Comparison of ENCODE assay signal across 9 cellular contexts in the genomic region with DNA sequence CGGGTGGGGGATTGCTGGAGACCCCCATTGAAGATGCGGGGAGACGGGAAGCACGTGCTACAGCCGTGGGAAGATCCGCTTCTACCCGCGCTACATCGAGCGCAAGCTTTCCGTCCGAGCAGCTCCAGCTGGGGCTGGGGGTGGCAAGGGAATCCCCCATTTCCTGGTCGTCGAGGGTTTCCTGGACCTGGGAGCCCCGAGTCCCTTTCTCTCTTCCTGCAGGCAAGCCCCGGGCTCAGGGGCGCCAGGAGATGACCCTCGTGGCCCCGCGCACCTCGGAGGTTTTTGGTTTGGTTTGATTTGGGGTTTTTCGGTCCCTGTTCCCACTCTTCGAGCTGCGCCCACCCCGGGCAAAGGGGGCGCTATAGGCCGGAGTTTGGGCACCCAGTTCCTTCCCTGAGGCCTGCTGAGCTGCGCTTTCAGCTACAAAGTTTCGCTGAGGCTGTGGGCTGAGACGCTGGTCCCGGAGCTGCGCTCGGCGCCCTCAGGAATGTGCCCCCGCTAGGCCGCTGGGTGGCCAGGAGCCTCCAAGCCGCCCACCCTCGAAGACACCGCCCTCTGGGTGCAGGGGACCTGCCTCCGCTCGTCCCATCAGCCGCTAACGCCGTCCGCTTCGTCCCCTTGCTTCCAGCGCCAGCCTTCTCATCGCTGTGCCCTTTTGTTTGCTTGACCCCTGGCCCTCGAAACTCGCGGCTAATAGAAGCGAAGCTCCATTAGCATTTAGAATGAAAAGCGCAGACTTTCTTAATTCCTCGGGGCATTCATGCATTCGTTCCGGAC. TPM values are rescaled to one million over a fixed set of nuclear protein-coding genes. Genes with fewer than 3 reads are reported as not detected.
DNase-seq lines count a peak whose midpoint lies in the region; ATAC-seq, FAIRE-seq and TF ChIP-seq lines count a peak whose summit lies in the region.
"Had no signal": no experiment of that assay in that cellular context is flagged by ENCODE, and none has a peak within 500 bp of the region (broad histone marks: within the 10 kb centered on the region; RNA-seq: fewer than 3 reads in every experiment).

No MANE protein-coding gene starts in this region.

- POLR2A ChIA-PET in activated CD8-positive, alpha-beta T cell treated with anti-CD3 and anti-CD28 coated beads for 36 hours (lab: Charles Lee) = interaction anchor here (0.8 to 1.9 kb wide), 4 partner anchors 14 to 168 kb away, joined by 3 to 6 read pairs (median 5); partner anchors contain the start of gene STX17

- FAIRE-seq in D721Med (lab: Jason Lieb, UNC) = no peak
- FAIRE-seq: TTC549 had no signal

- peak overlapping the region; percentile 79 for H3K4me3 ChIP-seq in endodermal cell (ENCODE audit: low read length)
- peak overlapping the region; percentile 85 to 93 for H3K4me3 ChIP-seq in muscle layer of duodenum (ENCODE audit: low read depth in 1 of 2, low read length in 2 of 2)
- peak overlapping the region; percentile 87 for H3K4me3 ChIP-seq in suprapubic skin

- intact Hi-C loops in activated CD8-positive, alpha-beta T cell treated with anti-CD3 and anti-CD28 coated beads for 36 hours (cut with micrococcal nuclease) = loop anchor here (5.0 kb wide), 5 partner anchors 83 to 642 kb away; partner anchors contain the start of gene STX17

- no peak overlapping the region for H3K9ac ChIP-seq in endodermal cell (ENCODE audit: extremely low read depth, low read length, poor library complexity, severe bottlenecking)

- no peak for TF ChIP-seq EP300 in suprapubic skin (IDR thresholded peaks at IDR 0.05)

- H3K4me3 Mint-ChIP-seq in IgD-negative memory B cell = peak overlapping the region; percentile 94 to 100 (median 98)
- peak overlapping the region; percentile 100 for H3K4me3 Mint-ChIP-seq in activated CD8-positive, alpha-beta T cell treated with anti-CD3 and anti-CD28 coated beads for 36 hours
- H3K4me3 Mint-ChIP-seq in endodermal cell = peak overlapping the region; percentile 82

- TF ChIP-seq CTCF in D721Med (IDR thresholded peaks at IDR 0.05; ENCODE audit: insufficient read depth, missing control alignments) = peak; percentile 36
- TF ChIP-seq CTCF in activated CD8-positive, alpha-beta T cell treated with anti-CD3 and anti-CD28 coated beads for 36 hours (IDR thresholded peaks at IDR 0.05) = peak; percentile 81
- peak; percentile 90 for TF ChIP-seq CTCF in endodermal cell (conservative IDR thresholded peaks at IDR 0.05)
- TF ChIP-seq CTCF in suprapubic skin (IDR thresholded peaks at IDR 0.05) = peak in 1 of 2 donors; percentile 41

- H3K27ac Mint-ChIP-seq in IgD-negative memory B cell = peak overlapping the region; percentile 92 to 99 (median 99)
- peak overlapping the region; percentile 98 for H3K27ac Mint-ChIP-seq in activated CD8-positive, alpha-beta T cell treated with anti-CD3 and anti-CD28 coated beads for 36 hours
- no peak overlapping the region for H3K27ac Mint-ChIP-seq in endodermal cell

- H3K27ac ChIP-seq in endodermal cell (ENCODE audit: low read depth, low read length) (no peak overlapping the region), muscle layer of duodenum (ENCODE audit: low read length) (no peak overlapping the region), suprapubic skin (no peak overlapping the region)

- H3K4me1 ChIP-seq in endodermal cell (ENCODE audit: control insufficient read depth, insufficient read depth, low read length) (peaks cover 7% of the 10 kb centered on the region), muscle layer of duodenum (ENCODE audit: control insufficient read depth in 1 of 2, insufficient read depth in 2 of 2, low read length in 2 of 2) (peaks cover 11 to 19% of the 10 kb centered on the region in 2 donors), suprapubic skin (peaks cover 52% of the 10 kb centered on the region)

- H3K4me1 Mint-ChIP-seq in IgD-negative memory B cell (peaks cover 28 to 38% (median 30%) of the 10 kb centered on the region in 3 donors), endodermal cell (peaks cover 39% of the 10 kb centered on the region)
- H3K4me1 Mint-ChIP-seq in activated CD8-positive, alpha-beta T cell treated with anti-CD3 and anti-CD28 coated beads for 36 hours (ENCODE audit: low read depth) = peaks cover 38% of the 10 kb centered on the region

- H3K36me3 ChIP-seq in endodermal cell (ENCODE audit: control insufficient read depth, insufficient read depth, low read length) = no peaks in the 10 kb centered on the region
- peaks cover 0 to 10% of the 10 kb centered on the region in 2 donors for H3K36me3 ChIP-seq in muscle layer of duodenum (ENCODE audit: control insufficient read depth in 1 of 2, insufficient read depth in 2 of 2, low read length in 2 of 2)
- H3K36me3 ChIP-seq in suprapubic skin = no peaks in the 10 kb centered on the region

- H3K36me3 Mint-ChIP-seq in IgD-negative memory B cell = no peaks in the 10 kb centered on the region
- peaks cover 71% of the 10 kb centered on the region for H3K36me3 Mint-ChIP-seq in activated CD8-positive, alpha-beta T cell treated with anti-CD3 and anti-CD28 coated beads for 36 hours (ENCODE audit: low read depth)
- no peaks in the 10 kb centered on the region for H3K36me3 Mint-ChIP-seq in endodermal cell (ENCODE audit: low read depth)

- peak; percentile 3 for ATAC-seq in activated CD8-positive, alpha-beta T cell treated with anti-CD3 and anti-CD28 coated beads for 36 hours

- H3K27me3 ChIP-seq in endodermal cell (ENCODE audit: control insufficient read depth, insufficient read depth, low read length, poor library complexity, severe bottlenecking) = peaks cover 81% of the 10 kb centered on the region
- peaks cover 38% of the 10 kb centered on the region for H3K27me3 ChIP-seq in muscle layer of duodenum (ENCODE audit: low read depth, low read length)
- peaks cover 54% of the 10 kb centered on the region for H3K27me3 ChIP-seq in suprapubic skin

- DNase-seq in D721Med (ENCODE audit: insufficient read length, low spot score) (peak; percentile 42), endodermal cell (peak; percentile 93), suprapubic skin (ENCODE audit: low spot score in 2 of 2) (peak in 1 of 2 donors; percentile 80), putamen (ENCODE audit: low spot score) (no peak), NCI-H187 (lab: John Stamatoyannopoulos, UW) (no peak)
- DNase-seq in activated CD8-positive, alpha-beta T cell treated with anti-CD3 and anti-CD28 coated beads for 36 hours = peak; percentile 87

- WGBS in endodermal cell (ENCODE audit: insufficient coverage in 1 of 2, insufficient read length in 1 of 2), 2 experiments = 2 to 3% methylated on average over 34 to 56 of the region's 56 CpGs
- WGBS in suprapubic skin = 17% methylated on average over 41 of the region's 56 CpGs

- CTCF ChIA-PET in activated CD8-positive, alpha-beta T cell treated with anti-CD3 and anti-CD28 coated beads for 36 hours (lab: Charles Lee) = interaction anchor here (0.6 to 2.5 kb wide), 32 partner anchors 8 to 691 kb away, joined by 3 to 15 read pairs (median 4); partner anchors contain the start of gene STX17

- no peak for TF ChIP-seq POLR2A in suprapubic skin (IDR thresholded peaks at IDR 0.05)

- H3K9me3 Mint-ChIP-seq in IgD-negative memory B cell (no peaks in the 10 kb centered on the region), endodermal cell (no peaks in the 10 kb centered on the region)
- H3K9me3 Mint-ChIP-seq in activated CD8-positive, alpha-beta T cell treated with anti-CD3 and anti-CD28 coated beads for 36 hours = no peaks in the 10 kb centered on the region

- H3K27me3 Mint-ChIP-seq in IgD-negative memory B cell (peaks cover 63% of the 10 kb centered on the region), endodermal cell (ENCODE audit: insufficient read depth) (peaks cover 89% of the 10 kb centered on the region)
- H3K27me3 Mint-ChIP-seq in activated CD8-positive, alpha-beta T cell treated with anti-CD3 and anti-CD28 coated beads for 36 hours = peaks cover 3% of the 10 kb centered on the region

- H3K9me3 ChIP-seq in endodermal cell (ENCODE audit: control insufficient read depth, low read length) (no peaks in the 10 kb centered on the region), muscle layer of duodenum (ENCODE audit: control insufficient read depth in 1 of 2, low read length in 2 of 2) (no peaks in the 10 kb centered on the region), suprapubic skin (no peaks in the 10 kb centered on the region)

RNA-seq across cellular contexts. Expression of gene NR4A3, which starts 2.9 kb away (rescaled TPM):
- 0.60 TPM for polyA plus RNA-seq in IgD-negative memory B cell
- 100 to 1,000 TPM; 112 to 113 TPM for total RNA-seq in activated CD8-positive, alpha-beta T cell treated with anti-CD3 and anti-CD28 coated beads for 36 hours
- under 1 TPM; 0.37 to 0.75 TPM for total RNA-seq in endodermal cell
- 0.85 TPM for polyA plus RNA-seq in endodermal cell (2013, experiment 1 of 2)
- polyA plus RNA-seq in endodermal cell (2013, experiment 2 of 2) = 1.2 TPM
- total RNA-seq in suprapubic skin = 1 to 10 TPM in 3 of 4 donors, under 1 TPM in 1; 0.64 to 5.9 (median 2.9) TPM

Comparison
In these comparisons a context has a peak if more than half of its experiments do, and no peak if none do; other contexts are left out.
1. DNase-seq: peak in D721Med (single experiment), activated CD8-positive, alpha-beta T cell treated with anti-CD3 and anti-CD28 coated beads for 36 hours (single experiment) and endodermal cell (single experiment); none in putamen (single experiment) and NCI-H187 (0 of 2).
2. RNA of gene NR4A3, which starts 2.9 kb away (total RNA-seq): 112 to 113 TPM in activated CD8-positive, alpha-beta T cell treated with anti-CD3 and anti-CD28 coated beads for 36 hours; 0.64 to 5.9 TPM in suprapubic skin and 0.37 to 0.75 TPM in endodermal cell; every median in the first group is over 10 times any median in the second.
3. Peak in every context shown above with its lines, with median percentiles within 50 percentile points of each other: H3K4me3 Mint-ChIP-seq and H3K4me3 ChIP-seq.